21 cellular contexts compared by ENCODE assay signal in the genomic region with DNA sequence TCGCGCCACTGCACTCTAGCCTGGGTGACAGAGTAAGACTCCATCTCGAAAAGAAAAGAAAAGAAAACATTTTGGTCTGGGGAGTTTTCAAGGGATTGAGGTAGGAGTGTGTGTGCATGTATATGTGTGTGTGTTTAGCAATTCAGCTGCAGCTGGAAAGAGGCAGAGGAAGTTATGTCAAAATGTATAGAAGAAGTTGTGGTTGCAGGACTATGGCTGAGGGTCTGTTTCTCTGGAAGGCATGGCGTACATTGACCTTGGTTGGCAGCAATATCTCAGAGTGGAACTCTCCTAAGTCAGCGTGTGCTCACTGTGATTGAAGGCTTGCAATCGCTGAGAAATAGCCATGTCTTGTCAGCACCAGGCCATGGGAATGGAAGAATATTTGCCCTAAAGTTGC. TPM values are rescaled to one million over a fixed set of nuclear protein-coding genes. Genes with fewer than 3 reads are reported as not detected.
A peak's percentile ranks its signal among the peaks of the same experiment; 100 is the strongest.
DNase-seq lines count a peak whose midpoint lies in the region; ATAC-seq and TF ChIP-seq lines count a peak whose summit lies in the region.
"Had no signal": no experiment of that assay in that cellular context is flagged by ENCODE, and none has a peak within 500 bp of the region (broad histone marks: within the 10 kb centered on the region; RNA-seq: fewer than 3 reads in every experiment).

No MANE protein-coding gene starts in this region.

- H2AFZ ChIP-seq in PC-3 (ENCODE audit: low read length), result no peak overlapping the region
- H2AFZ ChIP-seq: GM23248 had no signal

- no peaks in the 10 kb centered on the region for H3K27me3 Mint-ChIP-seq in T-helper 17 cell
- H3K27me3 Mint-ChIP-seq in naive thymus-derived CD4-positive, alpha-beta T cell, result no peaks in the 10 kb centered on the region

- no peak overlapping the region for H3K4me3 Mint-ChIP-seq in T-helper 17 cell
- no peak overlapping the region for H3K4me3 Mint-ChIP-seq in naive thymus-derived CD4-positive, alpha-beta T cell
- H3K4me3 Mint-ChIP-seq: CD8-positive, alpha-beta T cell; T-helper 2 cell treated with Interferon-gamma antibody and Interleukin-4, amounts not matched to agents 5 μg/mL and 100 μg/mL, for 36 hours had no signal

- H4K20me1 ChIP-seq in PC-3 (ENCODE audit: low read length), result no peaks in the 10 kb centered on the region

- H3K4me3 ChIP-seq in HL-60 (replicated peaks; ENCODE audit: insufficient read depth, low read length), result no peak overlapping the region
- no peak overlapping the region for H3K4me3 ChIP-seq in naive thymus-derived CD4-positive, alpha-beta T cell (ENCODE audit: low read length)
- H3K4me3 ChIP-seq in PC-3 (ENCODE audit: low read length), result no peak overlapping the region
- H3K4me3 ChIP-seq: GM23248 had no signal

- TF ChIP-seq CTCF in HL-60 (IDR thresholded peaks at IDR 0.05; ENCODE audit: insufficient read depth, low read length) (no peak), PC-3 (conservative IDR thresholded peaks at IDR 0.05; ENCODE audit: low read depth, low read length) (no peak)

- H3K9ac ChIP-seq in PC-3 (ENCODE audit: low read length), result no peak overlapping the region
- H3K9ac ChIP-seq: GM23248 had no signal

- no peaks in the 10 kb centered on the region for H3K36me3 Mint-ChIP-seq in T-helper 17 cell (ENCODE audit: low read depth)
- H3K36me3 Mint-ChIP-seq in naive thymus-derived CD4-positive, alpha-beta T cell, result no peaks in the 10 kb centered on the region
- H3K36me3 Mint-ChIP-seq: CD8-positive, alpha-beta T cell had no signal

- no peaks in the 10 kb centered on the region for H3F3A ChIP-seq in PC-3 (ENCODE audit: low read length, unreplicated experiment)

- no peaks in the 10 kb centered on the region for H3K4me1 Mint-ChIP-seq in T-helper 17 cell
- peaks cover 0 to 3% (median 0%) of the 10 kb centered on the region in 7 donors for H3K4me1 Mint-ChIP-seq in naive thymus-derived CD4-positive, alpha-beta T cell

- POLR2A ChIA-PET in naive thymus-derived CD4-positive, alpha-beta T cell (lab: Charles Lee), result no interaction called here
- POLR2A ChIA-PET in PC-3 (lab: Charles Lee; ENCODE audit: unreplicated experiment), result no interaction called here

- H3K27ac Mint-ChIP-seq in T-helper 17 cell, result peak overlapping the region; percentile 47
- no peak overlapping the region for H3K27ac Mint-ChIP-seq in naive thymus-derived CD4-positive, alpha-beta T cell
- H3K27ac Mint-ChIP-seq: CD8-positive, alpha-beta T cell; T-helper 2 cell treated with Interferon-gamma antibody and Interleukin-4, amounts not matched to agents 5 μg/mL and 100 μg/mL, for 36 hours had no signal

- no peak overlapping the region for H3K4me2 ChIP-seq in PC-3 (ENCODE audit: low read length)

- no peaks in the 10 kb centered on the region for H3K27me3 ChIP-seq in HL-60 (ENCODE audit: insufficient read depth, poor library complexity, severe bottlenecking)
- no peaks in the 10 kb centered on the region for H3K27me3 ChIP-seq in naive thymus-derived CD4-positive, alpha-beta T cell (ENCODE audit: control insufficient read depth in 2 of 2, insufficient read depth in 2 of 2, low read length in 2 of 2)
- H3K27me3 ChIP-seq in PC-3 (ENCODE audit: low read length), result no peaks in the 10 kb centered on the region

- intact Hi-C loops in naive thymus-derived CD4-positive, alpha-beta T cell (cut with micrococcal nuclease), result no loop called here
- intact Hi-C loops in PC-3 (cut with micrococcal nuclease), result no loop called here

- ATAC-seq in T-helper 17 cell (no peak), HG03045 (IDR thresholded peaks at IDR 0.05; ENCODE audit: unreplicated experiment) (no peak), HG03280 (IDR thresholded peaks at IDR 0.05; ENCODE audit: unreplicated experiment) (no peak), PC-3 (no peak)
- peak; percentile 54 for ATAC-seq in naive thymus-derived CD4-positive, alpha-beta T cell
- ATAC-seq: CD8-positive, alpha-beta T cell; Panc1; SK-N-SH treated with all-trans-retinoic acid at 6 μM for 48 hours had no signal

- no peaks in the 10 kb centered on the region for H3K79me2 ChIP-seq in PC-3 (ENCODE audit: low read length)

- BruUV-seq in PC-3 (replicated peaks; lab: Mats Ljungman, UMichigan), result no TSS peak

- H3K9me2 ChIP-seq in PC-3 (replicated peaks; ENCODE audit: low read length), result no peaks in the 10 kb centered on the region

- CTCF ChIA-PET in naive thymus-derived CD4-positive, alpha-beta T cell (lab: Charles Lee), result no interaction called here
- CTCF ChIA-PET in PC-3 (lab: Charles Lee), result no interaction called here

- no peaks in the 10 kb centered on the region for H3K36me3 ChIP-seq in naive thymus-derived CD4-positive, alpha-beta T cell (ENCODE audit: control insufficient read depth in 2 of 3, insufficient read depth in 3 of 3, low read length in 3 of 3)
- H3K36me3 ChIP-seq in PC-3 (ENCODE audit: low read depth, low read length), result no peaks in the 10 kb centered on the region

- DNase-seq in HL-60 (ENCODE audit: low read depth in 1 of 2, low spot score in 1 of 2), result peak; percentile 67 to 91
- DNase-seq in NOMO-1 treated with DMSO at 0.1 percent for 48 hours (lab: John Stamatoyannopoulos, UW; ENCODE audit: unreplicated experiment), result peak; percentile 100
- DNase-seq in T-helper 17 cell, result no peak
- DNase-seq in naive thymus-derived CD4-positive, alpha-beta T cell, result no peak
- no peak for DNase-seq in dedifferentiated amniotic fluid mesenchymal stem cell (ENCODE audit: extremely low spot score)
- DNase-seq in PC-3, result no peak
- DNase-seq: CD8-positive, alpha-beta T cell; GM23248; HCEC 1CT; KG1; NCI-H1105 treated with DMSO at 0.1 percent for 48 hours; NCI-H1694 treated with DMSO at 0.1 percent for 48 hours; NCI-H2107; NCI-H226; NCI-H524 treated with DMSO at 0.1 percent for 48 hours had no signal

- H3K9me3 Mint-ChIP-seq in naive thymus-derived CD4-positive, alpha-beta T cell, result no peaks in the 10 kb centered on the region
- H3K9me3 Mint-ChIP-seq: CD8-positive, alpha-beta T cell; T-helper 2 cell treated with Interferon-gamma antibody and Interleukin-4, amounts not matched to agents 5 μg/mL and 100 μg/mL, for 36 hours had no signal

- H3K27ac ChIP-seq in HL-60 (replicated peaks) (no peak overlapping the region; the same call in 1 of the 2 replicates), PC-3 (ENCODE audit: low read length) (no peak overlapping the region)
- H3K27ac ChIP-seq in naive thymus-derived CD4-positive, alpha-beta T cell (ENCODE audit: low read depth, low read length), result no peak overlapping the region
- H3K27ac ChIP-seq: GM23248 had no signal

- H3K4me1 ChIP-seq in naive thymus-derived CD4-positive, alpha-beta T cell (ENCODE audit: control insufficient read depth in 2 of 2, insufficient read depth in 2 of 2, low read length in 2 of 2), result no peaks in the 10 kb centered on the region
- no peaks in the 10 kb centered on the region for H3K4me1 ChIP-seq in PC-3 (ENCODE audit: insufficient read depth, low read length)

- no peaks in the 10 kb centered on the region for H3K9me3 ChIP-seq in T-helper 17 cell (ENCODE audit: control insufficient read depth, low read length, poor library complexity, severe bottlenecking)
- H3K9me3 ChIP-seq in naive thymus-derived CD4-positive, alpha-beta T cell (ENCODE audit: control insufficient read depth in 2 of 3, low read length in 3 of 3), result no peaks in the 10 kb centered on the region
- H3K9me3 ChIP-seq in PC-3 (ENCODE audit: low read length), result no peaks in the 10 kb centered on the region

RNA-seq across cellular contexts. Expression of gene RHBDD2, which starts 28.6 kb away (rescaled TPM):
- total RNA-seq in T-helper 17 cell (100 to 1,000 TPM; 136 to 140 TPM), PC-3 (2014; rRNA removed) (42.7 and 59.1 TPM in 2 replicates)
- 10 to 100 TPM; 36.2 to 95.1 (median 47.8) TPM for total RNA-seq in naive thymus-derived CD4-positive, alpha-beta T cell
- 100 to 1,000 TPM; 107 to 124 TPM for polyA plus RNA-seq in naive thymus-derived CD4-positive, alpha-beta T cell

RNA-seq across cellular contexts. Expression of gene CCL24, which starts 36.6 kb away (rescaled TPM):
- total RNA-seq in T-helper 17 cell (not detected), PC-3 (2014; rRNA removed) (not detected in 2 replicates)
- not detected for total RNA-seq in naive thymus-derived CD4-positive, alpha-beta T cell
- not detected for polyA plus RNA-seq in naive thymus-derived CD4-positive, alpha-beta T cell
- total RNA-seq: CD8-positive, alpha-beta T cell; GM23248; M059J had no signal
- polyA plus RNA-seq: GM23248 had no signal

Comparison
In these comparisons a context has a peak if more than half of its experiments do, and no peak if none do; other contexts are left out.
1. DNase-seq: peak in HL-60 (2 of 2) and NOMO-1 treated with DMSO at 0.1 percent for 48 hours (single experiment); none in T-helper 17 cell (0 of 3), naive thymus-derived CD4-positive, alpha-beta T cell (0 of 9), dedifferentiated amniotic fluid mesenchymal stem cell (single experiment) and PC-3 (single experiment).